Comparison of ENCODE assay signal across 9 cellular contexts in genomic region chr22:27107824-27108223, GRCh38.
DNase-seq lines count a peak whose midpoint lies in the region; ATAC-seq, FAIRE-seq and TF ChIP-seq lines count a peak whose summit lies in the region.
"Had no signal": no experiment of that assay in that cellular context is flagged by ENCODE, and none has a peak within 500 bp of the region (broad histone marks: within the 10 kb centered on the region; RNA-seq: fewer than 3 reads in every experiment).

No MANE protein-coding gene starts in this region.

- no peak overlapping the region for H2BK120ac ChIP-seq in H1 (replicated peaks; ENCODE audit: low read depth, low read length)

- H2BK12ac ChIP-seq in H1 (ENCODE audit: low read depth, low read length), result no peak overlapping the region

- H2BK15ac ChIP-seq in H1 (ENCODE audit: low read length), result peak overlapping the region; percentile 33; the same call in 1 of the 2 replicates

- no peak overlapping the region for H2AFZ ChIP-seq in H1 (ENCODE audit: low read length)

- no peak overlapping the region for H2BK5ac ChIP-seq in H1 (ENCODE audit: low read depth, low read length)

- no peaks in the 10 kb centered on the region for H3K79me2 ChIP-seq in H1 (ENCODE audit: control insufficient read depth in 1 of 2, insufficient read depth in 2 of 2, low read length in 2 of 2)

- no peak for TF ChIP-seq POLR2A in H1 (IDR thresholded peaks at IDR 0.05; ENCODE audit: control extremely low read depth in 1 of 2, low read depth in 2 of 2, low read length in 2 of 2)
- no peak for TF ChIP-seq POLR2A in GM18505 (IDR thresholded peaks at IDR 0.05; ENCODE audit: borderline replicate concordance, extremely low read depth, insufficient read depth, insufficient read length)

- no peaks in the 10 kb centered on the region for H3K27me3 ChIP-seq in H1 (replicated peaks in 1 of 4; ENCODE audit: control insufficient read depth in 3 of 4, extremely low read depth in 1 of 4, insufficient read depth in 3 of 4, low read length in 3 of 4)

- peaks cover 4% of the 10 kb centered on the region; the same call in 1 of the 2 replicates for H3K23me2 ChIP-seq in H1 (ENCODE audit: low read depth, low read length)

- H3K4me2 ChIP-seq in H1 (ENCODE audit: insufficient read depth in 1 of 2, low read depth in 2 of 2, low read length in 2 of 2), result no peak overlapping the region

- H3K56ac ChIP-seq in H1 (replicated peaks; ENCODE audit: insufficient read length, low read depth, low read length), result no peak overlapping the region

- H3K27ac ChIP-seq in H1 (ENCODE audit: low read depth, low read length), result no peak overlapping the region

- H3K18ac ChIP-seq in H1 (ENCODE audit: extremely low read depth, low read length), result no peak overlapping the region

- H3K23ac ChIP-seq in H1 (ENCODE audit: insufficient read length), result no peak overlapping the region

- H3K14ac ChIP-seq in H1 (ENCODE audit: insufficient read length), result no peak overlapping the region

- no peak overlapping the region for H3K4me3 ChIP-seq in H1 (ENCODE audit: extremely low read depth in 1 of 4, insufficient read depth in 2 of 4, low read depth in 3 of 4, low read length in 4 of 4)

- H3K9ac ChIP-seq in H1 (replicated peaks in 1 of 4; ENCODE audit: extremely low read depth in 1 of 4, low read depth in 3 of 4, low read length in 3 of 4), result no peak overlapping the region

- TF ChIP-seq EP300 in H1 (IDR thresholded peaks at IDR 0.05; ENCODE audit: borderline replicate concordance in 1 of 2, low read depth in 2 of 2, low read length in 2 of 2), result no peak

- peaks cover 0 to 5% (median 0%) of the 10 kb centered on the region in 4 experiments; a peak in 3 of 7 replicates for H3K4me1 ChIP-seq in H1 (replicated peaks in 1 of 4; ENCODE audit: control insufficient read depth in 3 of 4, insufficient read depth in 4 of 4, low read length in 3 of 4)

- no peaks in the 10 kb centered on the region for H4K20me1 ChIP-seq in H1 (replicated peaks in 1 of 2; ENCODE audit: control insufficient read depth in 1 of 2, insufficient read depth in 2 of 2, low read length in 2 of 2)

- no peaks in the 10 kb centered on the region for H3K36me3 ChIP-seq in H1 (ENCODE audit: control insufficient read depth in 2 of 4, insufficient read depth in 4 of 4, low read length in 3 of 4)

- no peak overlapping the region for H3K4ac ChIP-seq in H1 (replicated peaks; ENCODE audit: insufficient read length, low read depth, low read length)

- no peak overlapping the region for H4K8ac ChIP-seq in H1 (ENCODE audit: extremely low read depth, insufficient read depth, low read length)

- ATAC-seq in omental fat pad (ENCODE audit: low FRiP score) (peak; percentile 76), GM18505 (IDR thresholded peaks at IDR 0.05; ENCODE audit: unreplicated experiment) (no peak)

- DNase-seq in DMS 273 treated with DMSO at 0.1 percent for 48 hours (lab: John Stamatoyannopoulos, UW), result peak; percentile 94
- peak; percentile 64 for DNase-seq in NCI-H345 (lab: John Stamatoyannopoulos, UW)
- no peak for DNase-seq in H1 (ENCODE audit: low read depth in 1 of 2, low spot score in 2 of 2)
- peak; percentile 77 for DNase-seq in omental fat pad (ENCODE audit: low spot score)
- DNase-seq in hippocampal formation (lab: John Stamatoyannopoulos, UW), result no peak
- no peak for DNase-seq in stimulated activated CD4-positive, alpha-beta T cell treated with anti-CD3 and anti-CD28 coated beads, Interleukin-2, amount 100 ng/mL, for 48 hours
- DNase-seq in GM10266 (ENCODE audit: extremely low spot score), result no peak
- DNase-seq: activated B cell treated with CpG ODN at 0.5 μM for 24 hours had no signal

- no peak for TF ChIP-seq CTCF in H1 (IDR thresholded peaks at IDR 0.05; ENCODE audit: control extremely low read depth in 1 of 3, insufficient read depth in 1 of 3, low read depth in 1 of 3, low read length in 3 of 3)
- TF ChIP-seq CTCF in omental fat pad (IDR thresholded peaks at IDR 0.05), result no peak
- no peak for TF ChIP-seq CTCF in GM10266 (IDR thresholded peaks at IDR 0.05; ENCODE audit: control insufficient read depth, insufficient read depth, low read depth, missing control alignments)

- FAIRE-seq in H1 (lab: Jason Lieb, UNC), result no peak

- no peak overlapping the region for H4K5ac ChIP-seq in H1 (ENCODE audit: insufficient read length, low read depth, low read length)

- H3K79me1 ChIP-seq in H1 (ENCODE audit: low read depth, low read length), result no peaks in the 10 kb centered on the region

- no peak for TF ChIP-seq RAD21 in H1 (IDR thresholded peaks at IDR 0.05 in 1 of 2, conservative IDR thresholded peaks at IDR 0.05 in 1 of 2; ENCODE audit: low read depth in 2 of 2, low read length in 2 of 2)

- H2AK5ac ChIP-seq in H1 (ENCODE audit: low read depth, low read length), result no peak overlapping the region; the same call in 1 of the 2 replicates

- H4K91ac ChIP-seq in H1 (replicated peaks; ENCODE audit: insufficient read length, low read length), result no peak overlapping the region

- POLR2A ChIA-PET in H1 (lab: Charles Lee; ENCODE audit: partially characterized antibody), result interaction anchor here (0.6 kb wide), 1 partner anchor 40 kb away, joined by 3 read pairs; no protein-coding TSS in a partner anchor

- 79% methylated on average over 2 of the region's 2 CpGs; no CpG with 5 or more reads in 1 of the 2 experiments for WGBS in H1 (ENCODE audit: extremely low coverage in 1 of 2, insufficient coverage in 1 of 2, insufficient read length in 1 of 2, insufficient replicate concordance in 2 of 2, low coverage in 1 of 2, low lambda C conversion rate in 2 of 2, missing lambda C conversion rate in 1 of 2), 2 experiments

- CTCF ChIA-PET in H1 (lab: Charles Lee; ENCODE audit: partially characterized antibody), result no interaction called here

- H3K9me3 ChIP-seq in H1 (ENCODE audit: insufficient read depth in 2 of 2, low read depth in 1 of 2, low read length in 1 of 2), result no peaks in the 10 kb centered on the region

- no peak overlapping the region for H2BK20ac ChIP-seq in H1 (ENCODE audit: low read length)

TF ChIP-seq in H1, 55 proteins besides CTCF, POLR2A, EP300 and RAD21:
- TF ChIP-seq POU5F1 (IDR thresholded peaks at IDR 0.05; ENCODE audit: low read depth, low read length), result no peak
- no peak for TF ChIP-seq SP1 (IDR thresholded peaks at IDR 0.05; ENCODE audit: low read depth, low read length)
- TF ChIP-seq CBX5 (IDR thresholded peaks at IDR 0.05; ENCODE audit: low read depth, low read length), result no peak
- no peak for TF ChIP-seq CBX8 (IDR thresholded peaks at IDR 0.05; ENCODE audit: borderline replicate concordance, low read depth, low read length)
- no peak for TF ChIP-seq BACH1 (IDR thresholded peaks at IDR 0.05; ENCODE audit: low read length)
- no peak for TF ChIP-seq KDM5A (IDR thresholded peaks at IDR 0.05; ENCODE audit: low read length)
- no peak for TF ChIP-seq CHD1 (IDR thresholded peaks at IDR 0.05; ENCODE audit: low read depth, low read length)

Comparison
In these comparisons a context has a peak if more than half of its experiments do, and no peak if none do; other contexts are left out.
1. DNase-seq: peak in DMS 273 treated with DMSO at 0.1 percent for 48 hours (single experiment), NCI-H345 (single experiment) and omental fat pad (single experiment); none in H1 (0 of 2), hippocampal formation (0 of 2), stimulated activated CD4-positive, alpha-beta T cell treated with anti-CD3 and anti-CD28 coated beads, Interleukin-2, amount 100 ng/mL, for 48 hours (0 of 2) and GM10266 (single experiment).